32 cellular contexts compared by ENCODE assay signal in the genomic region with DNA sequence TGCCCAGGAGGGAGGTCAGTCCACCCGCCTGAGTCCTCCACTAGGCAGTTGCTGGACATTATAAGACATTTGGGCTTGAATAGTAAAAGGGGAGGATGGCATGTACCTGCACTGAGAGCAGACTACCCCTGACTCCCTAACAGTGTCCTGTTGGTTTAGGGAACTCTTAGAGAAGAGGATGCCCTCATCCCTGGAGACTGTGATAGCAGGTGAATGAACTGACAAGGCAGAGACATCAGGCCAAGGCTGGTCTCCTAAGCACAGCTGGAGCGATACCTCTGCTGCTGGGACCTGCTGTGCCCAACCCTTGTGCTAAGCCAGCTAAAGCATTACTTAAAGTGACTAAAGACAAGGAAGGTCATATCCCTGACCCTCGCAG. TPM values are rescaled to one million over a fixed set of nuclear protein-coding genes. Genes with fewer than 3 reads are reported as not detected.
"Had no signal": no experiment of that assay in that cellular context is flagged by ENCODE, and none has a peak within 500 bp of the region (broad histone marks: within the 10 kb centered on the region; RNA-seq: fewer than 3 reads in every experiment).

No MANE protein-coding gene starts in this region.

- H3K9me3 ChIP-seq: adrenal gland, breast epithelium, esophagus muscularis mucosa, gastrocnemius medialis, heart left ventricle had no signal

- ATAC-seq: activated CD4-positive, CD25-positive, alpha-beta regulatory T cell treated with anti-CD3 and anti-CD28 coated beads, Interleukin-2, amount 50 U/mL, for 24 hours; activated CD8-positive, alpha-beta T cell treated with anti-CD3 and anti-CD28 coated beads for 36 hours; effector memory CD8-positive, alpha-beta T cell; foreskin keratinocyte; gastrocnemius medialis had no signal

- H3K4me1 ChIP-seq: adrenal gland, breast epithelium, esophagus muscularis mucosa, foreskin keratinocyte, gastrocnemius medialis, heart left ventricle had no signal

- FAIRE-seq: colon, TTC549 had no signal

- DNase-seq: activated B cell treated with CpG ODN at 0.5 μM for 24 hours; activated CD4-positive, alpha-beta T cell treated with anti-CD3 and anti-CD28 coated beads for 48 hours; activated CD4-positive, alpha-beta T cell treated with anti-CD3 and anti-CD28 coated beads, Interleukin-2, amount 50 U/mL, for 1 hour; activated CD4-positive, alpha-beta T cell treated with anti-CD3 and anti-CD28 coated beads, Interleukin-2, amount 50 U/mL, for 48 hours; activated CD8-positive, alpha-beta memory T cell treated with anti-CD3 and anti-CD28 coated beads for 24 hours; activated CD8-positive, alpha-beta T cell treated with anti-CD3 and anti-CD28 coated beads for 36 hours; activated effector memory CD4-positive, alpha-beta T cell treated with anti-CD3 and anti-CD28 coated beads, Interleukin-2, amount 50 U/mL, for 16 hours; activated naive CD4-positive, alpha-beta T cell treated with anti-CD3 and anti-CD28 coated beads for 36 hours; activated naive CD8-positive, alpha-beta T cell treated with anti-CD3 and anti-CD28 coated beads for 36 hours; activated naive CD8-positive, alpha-beta T cell treated with anti-CD3 and anti-CD28 coated beads, Interleukin-2, amount 50 U/mL, for 24 hours; activated T-cell treated with anti-CD3 and anti-CD28 coated beads, Interleukin-2, amount 50 U/mL, for 48 hours; adrenal gland; aorta; caudate nucleus; cortex of kidney; effector CD4-positive, alpha-beta T cell; effector memory CD8-positive, alpha-beta T cell; foreskin keratinocyte; gastrocnemius medialis; glutamatergic neuron; heart left ventricle had no signal

- H3K36me3 ChIP-seq: adrenal gland, breast epithelium, gastrocnemius medialis had no signal

- H3K4me3 Mint-ChIP-seq: activated B cell treated with CpG ODN at 0.5 μM for 24 hours; activated CD8-positive, alpha-beta T cell treated with anti-CD3 and anti-CD28 coated beads for 36 hours; activated naive CD4-positive, alpha-beta T cell treated with anti-CD3 and anti-CD28 coated beads for 36 hours; activated naive CD4-positive, alpha-beta T cell treated with anti-CD3 and anti-CD28 coated beads, Interleukin-2, amount 50 U/mL, for 24 hours; activated naive CD8-positive, alpha-beta T cell treated with anti-CD3 and anti-CD28 coated beads for 36 hours; activated naive CD8-positive, alpha-beta T cell treated with anti-CD3 and anti-CD28 coated beads, Interleukin-2, amount 50 U/mL, for 24 hours; activated T-helper 1 cell treated with anti-CD3 and anti-CD28 coated beads, Interleukin-12 subunit alpha, Interleukin-12 subunit beta, Interleukin-2, Interleukin-4 antibody, amounts not matched to agents 30 ng/mL and 10 ng/mL and 1 ng/mL, durations not matched to agents 14 hours and 24 hours and 36 hours; brain; effector memory CD8-positive, alpha-beta T cell had no signal

- H3K4me3 ChIP-seq: adrenal gland, breast epithelium, esophagus muscularis mucosa, gastrocnemius medialis, heart left ventricle had no signal

- H3K9me3 Mint-ChIP-seq: activated B cell treated with CpG ODN at 0.5 μM for 24 hours; activated CD8-positive, alpha-beta T cell treated with anti-CD3 and anti-CD28 coated beads for 36 hours; activated naive CD4-positive, alpha-beta T cell treated with anti-CD3 and anti-CD28 coated beads for 36 hours; activated naive CD8-positive, alpha-beta T cell treated with anti-CD3 and anti-CD28 coated beads for 36 hours; activated naive CD8-positive, alpha-beta T cell treated with anti-CD3 and anti-CD28 coated beads, Interleukin-2, amount 50 U/mL, for 24 hours; activated T-helper 1 cell treated with anti-CD3 and anti-CD28 coated beads, Interleukin-12 subunit alpha, Interleukin-12 subunit beta, Interleukin-2, Interleukin-4 antibody, amounts not matched to agents 30 ng/mL and 10 ng/mL and 1 ng/mL, durations not matched to agents 14 hours and 24 hours and 36 hours; activated T-helper 2 cell treated with anti-CD3 and anti-CD28 coated beads, Interferon-gamma antibody, Interleukin-2, Interleukin-4, amounts not matched to agents 10 μg/mL and 5 μg/mL and 100 μg/mL, durations not matched to agents 14 hours and 24 hours and 36 hours; effector memory CD8-positive, alpha-beta T cell had no signal

- H3K27ac ChIP-seq: adrenal gland, breast epithelium, esophagus muscularis mucosa, foreskin keratinocyte, gastrocnemius medialis, heart left ventricle, VCaP had no signal

- H3K4me1 Mint-ChIP-seq: activated naive CD4-positive, alpha-beta T cell treated with anti-CD3 and anti-CD28 coated beads, Interleukin-2, amount 50 U/mL, for 24 hours; activated naive CD8-positive, alpha-beta T cell treated with anti-CD3 and anti-CD28 coated beads for 36 hours had no signal

- H3K27ac Mint-ChIP-seq: activated B cell treated with CpG ODN at 0.5 μM for 24 hours; activated CD8-positive, alpha-beta T cell treated with anti-CD3 and anti-CD28 coated beads for 36 hours; activated naive CD4-positive, alpha-beta T cell treated with anti-CD3 and anti-CD28 coated beads for 36 hours; activated naive CD4-positive, alpha-beta T cell treated with anti-CD3 and anti-CD28 coated beads, Interleukin-2, amount 50 U/mL, for 24 hours; activated naive CD8-positive, alpha-beta T cell treated with anti-CD3 and anti-CD28 coated beads for 36 hours; activated naive CD8-positive, alpha-beta T cell treated with anti-CD3 and anti-CD28 coated beads, Interleukin-2, amount 50 U/mL, for 24 hours; activated T-helper 1 cell treated with anti-CD3 and anti-CD28 coated beads, Interleukin-12 subunit alpha, Interleukin-12 subunit beta, Interleukin-2, Interleukin-4 antibody, amounts not matched to agents 30 ng/mL and 10 ng/mL and 1 ng/mL, durations not matched to agents 14 hours and 24 hours and 36 hours; activated T-helper 2 cell treated with anti-CD3 and anti-CD28 coated beads, Interferon-gamma antibody, Interleukin-2, Interleukin-4, amounts not matched to agents 10 μg/mL and 5 μg/mL and 100 μg/mL, durations not matched to agents 14 hours and 24 hours and 36 hours had no signal

- H3K27me3 Mint-ChIP-seq: activated B cell treated with CpG ODN at 0.5 μM for 24 hours; activated CD8-positive, alpha-beta T cell treated with anti-CD3 and anti-CD28 coated beads for 36 hours; activated naive CD4-positive, alpha-beta T cell treated with anti-CD3 and anti-CD28 coated beads, Interleukin-2, amount 50 U/mL, for 24 hours; activated naive CD8-positive, alpha-beta T cell treated with anti-CD3 and anti-CD28 coated beads for 36 hours; activated naive CD8-positive, alpha-beta T cell treated with anti-CD3 and anti-CD28 coated beads, Interleukin-2, amount 50 U/mL, for 24 hours; effector memory CD8-positive, alpha-beta T cell had no signal

- H3K27me3 ChIP-seq: adrenal gland, breast epithelium, esophagus muscularis mucosa, foreskin keratinocyte, gastrocnemius medialis, heart left ventricle had no signal

RNA-seq across cellular contexts. Expression of gene PROC, which starts 34.8 kb away (rescaled TPM):
- total RNA-seq: activated B cell treated with CpG ODN at 0.5 μM for 24 hours; activated CD8-positive, alpha-beta T cell treated with anti-CD3 and anti-CD28 coated beads for 36 hours; activated naive CD4-positive, alpha-beta T cell treated with anti-CD3 and anti-CD28 coated beads for 36 hours; activated naive CD8-positive, alpha-beta T cell treated with anti-CD3 and anti-CD28 coated beads for 36 hours; activated T-helper 2 cell treated with anti-CD3 and anti-CD28 coated beads, Interferon-gamma antibody, Interleukin-2, Interleukin-4, amounts not matched to agents 10 μg/mL and 5 μg/mL and 100 μg/mL, durations not matched to agents 14 hours and 24 hours and 36 hours; adrenal gland; breast epithelium; esophagus muscularis mucosa; heart left ventricle; T-helper 1 cell treated with Interleukin-12 subunit alpha and Interleukin-12 subunit beta and Interleukin-4 antibody, amounts not matched to agents 30 ng/mL and 1 ng/mL, for 36 hours had no signal
- polyA plus RNA-seq: heart left ventricle had no signal
